Comparison of ENCODE assay signal across 9 cellular contexts in genomic region chrX:1246816-1247215, GRCh38. TPM values are rescaled to one million over a fixed set of nuclear protein-coding genes. Genes with fewer than 3 reads are reported as not detected.
DNase-seq lines count a peak whose midpoint lies in the region; ATAC-seq and TF ChIP-seq lines count a peak whose summit lies in the region.
"Had no signal": no experiment of that assay in that cellular context is flagged by ENCODE, and none has a peak within 500 bp of the region (broad histone marks: within the 10 kb centered on the region; RNA-seq: fewer than 3 reads in every experiment).

No MANE protein-coding gene starts in this region.

- DNase-seq in GM03348 (ENCODE audit: low spot score), result peak; percentile 82
- peak; percentile 26 for DNase-seq in RWPE1 (ENCODE audit: low spot score)
- peak; percentile 68 to 84 for DNase-seq in activated T-helper 1 cell treated with anti-CD3 and anti-CD28 coated beads, Interleukin-2, amount 50 U/mL, for 16 hours (ENCODE audit: low read depth in 1 of 2, low spot score in 1 of 2)
- peak; percentile 15 to 58 for DNase-seq in foreskin fibroblast
- DNase-seq in trophoblast cell, result peak; percentile 78 to 91
- DNase-seq in upper lobe of left lung, result peak; percentile 80 to 87

- no peak overlapping the region for H2BK5ac ChIP-seq in trophoblast cell (ENCODE audit: low read depth, low read length, poor library complexity)

- H3K4me1 ChIP-seq in trophoblast cell (ENCODE audit: control insufficient read depth in 1 of 2, insufficient read depth in 2 of 2, low read length in 2 of 2) (peaks cover 6 to 16% of the 10 kb centered on the region in 2 experiments), upper lobe of left lung (peaks cover 13 to 18% (median 16%) of the 10 kb centered on the region in 4 donors)

- no peak overlapping the region for H3K4ac ChIP-seq in trophoblast cell (ENCODE audit: low read depth, low read length)

- no CpG with 5 or more reads among the region's 18 CpGs for WGBS in trophoblast cell (ENCODE audit: extremely low coverage, insufficient coverage, insufficient read length)
- 15 to 16% methylated on average over 18 of the region's 18 CpGs for WGBS in upper lobe of left lung, 2 donors

- peaks cover 39% of the 10 kb centered on the region for H3K79me1 ChIP-seq in trophoblast cell (ENCODE audit: low read length)

- H3K27ac ChIP-seq in RWPE1 (no peak overlapping the region), trophoblast cell (ENCODE audit: low read depth, low read length) (no peak overlapping the region), upper lobe of left lung (no peak overlapping the region)
- H3K27ac ChIP-seq: epithelial cell of prostate had no signal

- H3K9me3 ChIP-seq in trophoblast cell (ENCODE audit: insufficient read depth, low read depth, low read length) (no peaks in the 10 kb centered on the region), upper lobe of left lung (no peaks in the 10 kb centered on the region)

- H2AK5ac ChIP-seq in trophoblast cell (ENCODE audit: low read length), result peak overlapping the region; percentile 87

- TF ChIP-seq EP300 in upper lobe of left lung (IDR thresholded peaks at IDR 0.05), result no peak

- H2BK12ac ChIP-seq in trophoblast cell (ENCODE audit: low read length), result peak overlapping the region; percentile 93

- H3K36me3 ChIP-seq in trophoblast cell (ENCODE audit: control insufficient read depth in 1 of 2, insufficient read depth in 2 of 2, low read length in 2 of 2), result no peaks in the 10 kb centered on the region
- no peaks in the 10 kb centered on the region for H3K36me3 ChIP-seq in upper lobe of left lung

- peak overlapping the region; percentile 76 for H2BK120ac ChIP-seq in trophoblast cell (ENCODE audit: insufficient read depth, low read length, poor library complexity)

- no peak overlapping the region for H3K18ac ChIP-seq in trophoblast cell (ENCODE audit: low read length)

- POLR2A ChIA-PET in RWPE1 (lab: Yijun Ruan, JAX; ENCODE audit: low non-redundant PET), result no interaction called here

- H3K23ac ChIP-seq in trophoblast cell (ENCODE audit: low read length), result no peak overlapping the region

- no peak overlapping the region for H3K4me2 ChIP-seq in trophoblast cell (ENCODE audit: low read length)

- no peak for TF ChIP-seq POLR2A in upper lobe of left lung (IDR thresholded peaks at IDR 0.05)

- H4K8ac ChIP-seq in trophoblast cell (ENCODE audit: low read depth, low read length), result no peak overlapping the region

- no peaks in the 10 kb centered on the region for H3K27me3 ChIP-seq in trophoblast cell (ENCODE audit: insufficient read depth, low read length)
- no peaks in the 10 kb centered on the region for H3K27me3 ChIP-seq in upper lobe of left lung

- H3K4me3 ChIP-seq in foreskin fibroblast (ENCODE audit: low read depth in 1 of 2, low read length in 2 of 2) (no peak overlapping the region), trophoblast cell (ENCODE audit: low read depth, low read length) (no peak overlapping the region), upper lobe of left lung (no peak overlapping the region)

- no peak overlapping the region for H3K9ac ChIP-seq in trophoblast cell (ENCODE audit: low read length)

- no peak overlapping the region for H2AFZ ChIP-seq in trophoblast cell (ENCODE audit: insufficient read depth, low read length, poor library complexity)

- no peak overlapping the region for H4K12ac ChIP-seq in trophoblast cell (ENCODE audit: low read depth, low read length)

- peak overlapping the region; percentile 83 for H4K91ac ChIP-seq in trophoblast cell (ENCODE audit: low read depth, low read length)

- H3K79me2 ChIP-seq in trophoblast cell (ENCODE audit: control insufficient read depth, insufficient read depth, low read length, poor library complexity), result peaks cover 2% of the 10 kb centered on the region

- TF ChIP-seq CTCF in RWPE1 (conservative IDR thresholded peaks at IDR 0.05; ENCODE audit: low read depth) (0 out of 2 replicates have a peak, but pooled peaks have one; percentile 14), foreskin fibroblast (IDR thresholded peaks at IDR 0.05; ENCODE audit: low read depth, low read length) (peak; percentile 76), upper lobe of left lung (IDR thresholded peaks at IDR 0.05) (peak; percentile 76 to 89 (median 80))

- H3K14ac ChIP-seq in trophoblast cell (ENCODE audit: low read length), result no peak overlapping the region

- CTCF ChIA-PET in RWPE1 (lab: Yijun Ruan, JAX), result no interaction called here

- ATAC-seq in HG03060 (IDR thresholded peaks at IDR 0.05; ENCODE audit: low read depth, unreplicated experiment), result peak; percentile 49
- peak; percentile 78 to 82 for ATAC-seq in upper lobe of left lung (ENCODE audit: low FRiP score in 2 of 2)
- ATAC-seq in GM21515 (IDR thresholded peaks at IDR 0.05; ENCODE audit: unreplicated experiment), result no peak

RNA-seq across cellular contexts. Expression of gene CSF2RA, which starts 21.8 kb away (rescaled TPM):
- polyA plus RNA-seq in trophoblast cell (2013), result 38.6 and 43.2 TPM in 2 replicates
- 10 to 100 TPM; 13.6 to 55.5 (median 38.9) TPM for total RNA-seq in upper lobe of left lung

RNA-seq across cellular contexts. Expression of gene CRLF2, which starts 34.4 kb away (rescaled TPM):
- not detected in 2 replicates for polyA plus RNA-seq in trophoblast cell (2013)
- 1 to 10 TPM in 2 of 6 donors, under 1 TPM in 2, not detected in 2; 0.44 to 1.6 (median 0.76) TPM for total RNA-seq in upper lobe of left lung

Comparison
In these comparisons a context has a peak if more than half of its experiments do, and no peak if none do; other contexts are left out.
1. DNase-seq: peak in every context shown above with its lines; median percentile 84 in trophoblast cell; 84 in upper lobe of left lung; 82 in GM03348; 76 in activated T-helper 1 cell treated with anti-CD3 and anti-CD28 coated beads, Interleukin-2, amount 50 U/mL, for 16 hours; 36 in foreskin fibroblast; 26 in RWPE1.
2. CTCF ChIP-seq: peak in every context shown above with its lines; median percentile 80 in upper lobe of left lung; 76 in foreskin fibroblast; 14 in RWPE1.